Comparison of ENCODE assay signal across 19 cellular contexts in genomic region chr1:106721779-106722178, GRCh38.
"Had no signal": no experiment of that assay in that cellular context is flagged by ENCODE, and none has a peak within 500 bp of the region (broad histone marks: within the 10 kb centered on the region; RNA-seq: fewer than 3 reads in every experiment).

No MANE protein-coding gene starts in this region.

- H3K9me3 Mint-ChIP-seq: activated B cell treated with CpG ODN at 0.5 μM for 24 hours; activated T-cell treated with anti-CD3 and anti-CD28 coated beads, Interleukin-2, amount 50 U/mL, for 4 hours had no signal

- H3K27ac Mint-ChIP-seq: activated B cell treated with CpG ODN at 0.5 μM for 24 hours; activated CD8-positive, alpha-beta T cell treated with anti-CD3 and anti-CD28 coated beads for 36 hours; activated naive CD4-positive, alpha-beta T cell treated with anti-CD3 and anti-CD28 coated beads, Interleukin-2, amount 50 U/mL, for 72 hours; naive thymus-derived CD4-positive, alpha-beta T cell had no signal

- H3K4me3 ChIP-seq: body of pancreas, lower lobe of right lung, transverse colon had no signal

- H3K27me3 Mint-ChIP-seq: activated CD8-positive, alpha-beta T cell treated with anti-CD3 and anti-CD28 coated beads for 36 hours; naive thymus-derived CD4-positive, alpha-beta T cell had no signal

- DNase-seq: activated B cell treated with CpG ODN at 0.5 μM for 24 hours; activated CD4-positive, alpha-beta T cell treated with anti-CD3 and anti-CD28 coated beads for 48 hours; activated CD8-positive, alpha-beta T cell treated with anti-CD3 and anti-CD28 coated beads for 36 hours; activated effector memory CD4-positive, alpha-beta T cell treated with Interleukin-2 at 50 U/mL for 16 hours; activated T-cell treated with anti-CD3 and anti-CD28 coated beads, Interleukin-2, amount 50 U/mL, for 4 hours; amygdala; body of pancreas; caudate nucleus; erythroblast; left cardiac atrium; lower lobe of right lung; naive thymus-derived CD4-positive, alpha-beta T cell; small intestine; stimulated activated CD4-positive, alpha-beta T cell treated with anti-CD3 and anti-CD28 coated beads, Interleukin-4, amount 100 ng/mL, for 4 hours; stimulated activated CD8-positive, alpha-beta memory T cell treated with anti-CD3 and anti-CD28 coated beads, Interleukin-4, amount 100 ng/mL, for 48 hours; stimulated activated naive CD4-positive, alpha-beta T cell treated with Interleukin-2 at 50 U/mL for 16 hours; SW 1271; transverse colon had no signal

- H3K36me3 Mint-ChIP-seq: activated naive CD4-positive, alpha-beta T cell treated with anti-CD3 and anti-CD28 coated beads, Interleukin-2, amount 50 U/mL, for 72 hours; naive thymus-derived CD4-positive, alpha-beta T cell had no signal

- H3K4me1 ChIP-seq: body of pancreas, lower lobe of right lung, transverse colon had no signal

- H3K4me3 Mint-ChIP-seq: activated B cell treated with CpG ODN at 0.5 μM for 24 hours; activated CD8-positive, alpha-beta T cell treated with anti-CD3 and anti-CD28 coated beads for 36 hours; activated T-cell treated with anti-CD3 and anti-CD28 coated beads, Interleukin-2, amount 50 U/mL, for 4 hours; naive thymus-derived CD4-positive, alpha-beta T cell had no signal

- H3K4me1 Mint-ChIP-seq: activated B cell treated with CpG ODN at 0.5 μM for 24 hours; naive thymus-derived CD4-positive, alpha-beta T cell had no signal

- H3K27me3 ChIP-seq: body of pancreas, transverse colon had no signal

- H3K36me3 ChIP-seq: lower lobe of right lung, transverse colon had no signal

- H3K9me3 ChIP-seq: body of pancreas, transverse colon had no signal

- H3K27ac ChIP-seq: body of pancreas, lower lobe of right lung had no signal
